ENCODE assay signal across 1 cellular context in the genomic region with DNA sequence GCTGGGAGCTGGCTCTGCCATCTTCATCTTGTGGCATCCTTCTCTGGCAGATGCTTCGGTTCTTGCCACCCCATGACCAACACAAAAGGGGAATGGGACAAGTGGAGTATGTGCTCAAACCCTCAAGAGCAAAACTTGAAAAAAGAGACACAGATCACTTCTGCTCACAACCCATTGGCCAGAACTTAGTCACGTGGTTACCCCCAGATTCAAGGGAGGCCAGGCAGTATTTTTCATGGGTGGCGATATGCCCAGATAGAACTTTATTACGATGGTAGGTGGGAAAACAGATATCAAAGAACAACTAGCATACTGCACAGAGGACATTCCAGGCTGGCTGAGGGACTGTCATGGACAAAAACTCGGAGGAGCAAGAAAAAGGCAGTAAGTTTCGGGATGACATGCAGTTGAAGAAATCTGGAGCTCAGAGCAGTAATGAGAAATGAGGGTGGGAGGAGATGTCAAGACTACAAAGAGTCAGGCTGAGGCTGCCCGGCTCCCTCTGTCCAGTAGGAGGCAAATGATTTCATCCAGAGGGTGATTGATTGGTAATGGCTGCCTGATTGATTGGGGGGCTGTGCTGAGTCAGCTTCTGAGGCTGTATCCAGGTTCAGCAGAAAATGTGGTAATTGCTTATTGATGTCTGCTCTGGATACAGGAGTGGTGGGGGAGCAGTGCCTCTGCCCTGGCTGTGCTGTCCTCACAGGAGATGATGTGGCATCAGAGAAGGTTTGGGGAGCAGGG.
TF ChIP-seq lines count a peak whose summit lies in the region.

No MANE protein-coding gene starts in this region.

TF ChIP-seq in IMR-90, 13 proteins besides CTCF, POLR2A, EP300 and RAD21:
- no peak for TF ChIP-seq MXI1 (IDR thresholded peaks at IDR 0.05; ENCODE audit: borderline replicate concordance, low read depth, low read length)
- peak; percentile 33; the same call in 1 of the 2 replicates for TF ChIP-seq MAFK (IDR thresholded peaks at IDR 0.05; ENCODE audit: low read depth, low read length)
